In genomic region chr4:76791479-76791878, GRCh38 we compare ENCODE assay signal across 21 cellular contexts.
DNase-seq lines count a peak whose midpoint lies in the region; ATAC-seq, FAIRE-seq and TF ChIP-seq lines count a peak whose summit lies in the region.
"Had no signal": no experiment of that assay in that cellular context is flagged by ENCODE, and none has a peak within 500 bp of the region (broad histone marks: within the 10 kb centered on the region; RNA-seq: fewer than 3 reads in every experiment).

No MANE protein-coding gene starts in this region.

- no peak overlapping the region for H3K4me3 ChIP-seq in keratinocyte (ENCODE audit: control insufficient read depth in 2 of 3, extremely low read depth in 1 of 3, insufficient read depth in 2 of 3, low read depth in 1 of 3, low read length in 3 of 3)
- no peak overlapping the region for H3K4me3 ChIP-seq in right lobe of liver
- H3K4me3 ChIP-seq: BLaER1, GM12878 had no signal

- FAIRE-seq in G401.6 (lab: Jason Lieb, UNC) (peak; percentile 40), keratinocyte (lab: Jason Lieb, UNC) (peak; percentile 20), frontal cortex (lab: Jason Lieb, UNC) (no peak)
- FAIRE-seq: A204.1, D721Med, GM12878, GM12892, GM18507 had no signal

- H3K4me1 ChIP-seq in keratinocyte (ENCODE audit: control insufficient read depth, extremely low read depth, insufficient read depth, low read length) (no peaks in the 10 kb centered on the region), right lobe of liver (no peaks in the 10 kb centered on the region)
- H3K4me1 ChIP-seq: BE2C, BLaER1 had no signal

- dilution Hi-C loops in keratinocyte (cut with MboI; ENCODE audit: extremely low pct_ligation_motif_present, low sequenced_read_pairs) = no loop called here

- no peak for TF ChIP-seq POLR2A in right lobe of liver (IDR thresholded peaks at IDR 0.05)

- H3K36me3 ChIP-seq in keratinocyte (ENCODE audit: control insufficient read depth in 2 of 2, extremely low read depth in 1 of 2, insufficient read depth in 2 of 2, low read length in 2 of 2) (no peaks in the 10 kb centered on the region), right lobe of liver (no peaks in the 10 kb centered on the region)
- H3K36me3 ChIP-seq: BE2C had no signal

- TF ChIP-seq CTCF in keratinocyte (optimal IDR thresholded peaks at IDR 0.05 in 1 of 3, IDR thresholded peaks at IDR 0.05 in 1 of 3, conservative IDR thresholded peaks at IDR 0.05 in 1 of 3; ENCODE audit: extremely low read depth in 1 of 3, insufficient read depth in 2 of 3, low read length in 3 of 3) = no peak
- no peak for TF ChIP-seq CTCF in right lobe of liver (IDR thresholded peaks at IDR 0.05)

- H3K9me3 ChIP-seq in keratinocyte (ENCODE audit: control insufficient read depth, low read depth, low read length) (no peaks in the 10 kb centered on the region), right lobe of liver (no peaks in the 10 kb centered on the region)
- H3K9me3 ChIP-seq: BE2C, BLaER1, Caco-2 had no signal

- intact Hi-C loops in right lobe of liver (cut with DNase I) = no loop called here

- H3K27me3 ChIP-seq in keratinocyte (ENCODE audit: control insufficient read depth, extremely low read depth, insufficient read depth, low read length) = no peaks in the 10 kb centered on the region
- H3K27me3 ChIP-seq in right lobe of liver = no peaks in the 10 kb centered on the region
- H3K27me3 ChIP-seq: BE2C, BLaER1 had no signal

- DNase-seq in keratinocyte (ENCODE audit: low read depth, low spot score) = no peak
- no peak for DNase-seq in right lobe of liver
- DNase-seq in frontal cortex (ENCODE audit: low spot score in 2 of 2) = no peak
- no peak for DNase-seq in activated naive CD4-positive, alpha-beta T cell treated with anti-CD3 and anti-CD28 coated beads, Interleukin-2, amount 50 U/mL, for 16 hours
- DNase-seq: 8988T; ACHN; BE2C; C1 segment of cervical spinal cord; Caco-2; Calu3; CD4-positive, CD25-positive, alpha-beta regulatory T cell; CD8-positive, alpha-beta T cell; DMS79 treated with DMSO at 0.1 percent for 48 hours; GDM1 had no signal

- no peak overlapping the region for H3K27ac ChIP-seq in keratinocyte (ENCODE audit: control insufficient read depth, insufficient read depth, low read length)
- no peak overlapping the region for H3K27ac ChIP-seq in right lobe of liver
- H3K27ac ChIP-seq: BLaER1 had no signal

- peak; percentile 56 to 95 (median 72) for ATAC-seq in right lobe of liver
- ATAC-seq: CD8-positive, alpha-beta T cell; GM12878 had no signal

- no peaks in the 10 kb centered on the region for H3K9me1 ChIP-seq in keratinocyte (ENCODE audit: control insufficient read depth, extremely low read depth, insufficient read depth, low read length)

- H3K4me2 ChIP-seq in keratinocyte (ENCODE audit: control insufficient read depth, extremely low read depth, insufficient read depth, low read depth, low read length) = no peak overlapping the region
- H3K4me2 ChIP-seq: BLaER1 had no signal

- H4K20me1 ChIP-seq in keratinocyte (ENCODE audit: control insufficient read depth, extremely low read depth, insufficient read depth, low read length) = no peaks in the 10 kb centered on the region
- H4K20me1 ChIP-seq: BLaER1 had no signal

- H3K9ac ChIP-seq in keratinocyte (ENCODE audit: control insufficient read depth, extremely low read depth, insufficient read depth, low read length) = no peak overlapping the region
- H3K9ac ChIP-seq: BLaER1 had no signal

- no peak overlapping the region for H2AFZ ChIP-seq in keratinocyte (ENCODE audit: control insufficient read depth, low read length)

- no peaks in the 10 kb centered on the region for H3K79me2 ChIP-seq in keratinocyte (ENCODE audit: control insufficient read depth, insufficient read depth, low read length)
